ENCODE assay signal across 26 cellular contexts in the genomic region with DNA sequence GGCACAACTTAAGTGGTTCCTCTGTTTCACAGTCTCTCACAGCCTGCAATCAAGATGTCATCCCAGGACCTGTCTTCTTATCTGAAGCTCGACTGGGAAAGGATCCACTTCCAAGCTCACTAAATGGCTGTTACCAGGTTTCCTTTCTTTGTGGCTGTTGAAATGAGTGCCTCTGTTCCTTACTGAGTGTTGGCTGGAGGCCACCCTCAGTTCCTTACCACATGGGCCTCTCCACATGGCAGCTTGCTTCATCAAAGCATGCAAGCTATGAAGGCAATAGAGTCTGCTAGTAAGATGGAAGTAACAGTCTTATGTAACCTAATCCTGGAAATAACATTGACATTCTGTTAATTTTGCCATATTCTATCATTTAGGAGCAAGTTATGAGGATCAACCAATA.
"Had no signal": no experiment of that assay in that cellular context is flagged by ENCODE, and none has a peak within 500 bp of the region (broad histone marks: within the 10 kb centered on the region; RNA-seq: fewer than 3 reads in every experiment).

No MANE protein-coding gene starts in this region.

- H3K9me3 ChIP-seq: body of pancreas had no signal

- ATAC-seq: activated CD4-positive, alpha-beta T cell treated with anti-CD3 and anti-CD28 coated beads for 36 hours; activated CD8-positive, alpha-beta memory T cell treated with anti-CD3 and anti-CD28 coated beads, Interleukin-2, amount 10 ng/mL, durations not matched to agents 7 days and 5 days; activated CD8-positive, alpha-beta T cell treated with anti-CD3 and anti-CD28 coated beads, Interleukin-2, amount 10 ng/mL, durations not matched to agents 7 days and 5 days; activated naive CD4-positive, alpha-beta T cell treated with anti-CD3 and anti-CD28 coated beads, Interleukin-2, amount 50 U/mL, for 72 hours; activated T-cell treated with anti-CD3 and anti-CD28 coated beads, Interleukin-2, amount 50 U/mL, for 72 hours; body of pancreas; esophagus mucosa had no signal

- DNase-seq: activated CD4-positive, alpha-beta memory T cell treated with anti-CD3 and anti-CD28 coated beads for 36 hours; activated CD4-positive, alpha-beta T cell treated with anti-CD3 and anti-CD28 coated beads for 36 hours; activated CD4-positive, alpha-beta T cell treated with anti-CD3 and anti-CD28 coated beads, Interleukin-2, amount 10 ng/mL, durations not matched to agents 24 days and 14 days; activated CD4-positive, CD25-positive, alpha-beta regulatory T cell; activated CD4-positive, CD25-positive, alpha-beta regulatory T cell treated with anti-CD3 and anti-CD28 coated beads, Interleukin-2, amount 50 U/mL, for 72 hours; activated CD8-positive, alpha-beta memory T cell treated with anti-CD3 and anti-CD28 coated beads, Interleukin-2, amount 10 ng/mL, durations not matched to agents 7 days and 5 days; activated CD8-positive, alpha-beta memory T cell treated with anti-CD3 and anti-CD28 coated beads, Interleukin-2, amount 50 U/mL, for 4 hours; activated CD8-positive, alpha-beta T cell treated with anti-CD3 and anti-CD28 coated beads, Interleukin-2, amount 10 ng/mL, durations not matched to agents 7 days and 5 days; activated gamma-delta T cell; activated naive CD4-positive, alpha-beta T cell; activated naive CD4-positive, alpha-beta T cell treated with anti-CD3 and anti-CD28 coated beads, Interleukin-2, amount 10 ng/mL, durations not matched to agents 7 days and 5 days; activated naive CD8-positive, alpha-beta T cell treated with anti-CD3 and anti-CD28 coated beads, Interleukin-2, amount 10 ng/mL, durations not matched to agents 7 days and 5 days; activated T-cell treated with anti-CD3 and anti-CD28 coated beads, Interleukin-2, amount 50 U/mL, for 24 hours; activated T-cell treated with anti-CD3 and anti-CD28 coated beads, Interleukin-2, amount 50 U/mL, for 72 hours; body of pancreas; central memory CD4-positive, alpha-beta T cell; dorsolateral prefrontal cortex; effector memory CD4-positive, alpha-beta T cell; endodermal cell; foreskin fibroblast; head of caudate nucleus; T-helper 2 cell had no signal

- H3K4me1 ChIP-seq: body of pancreas had no signal

- H3K27me3 ChIP-seq: body of pancreas, cardiac muscle cell, dorsolateral prefrontal cortex had no signal

- H3K36me3 ChIP-seq: cardiac muscle cell had no signal

- H3K4me3 ChIP-seq: body of pancreas, cardiac muscle cell, coronary artery, dorsolateral prefrontal cortex had no signal

- H3K27ac ChIP-seq: body of pancreas, cardiac muscle cell, coronary artery had no signal
